ENCODE assay signal across 9 cellular contexts in the genomic region with DNA sequence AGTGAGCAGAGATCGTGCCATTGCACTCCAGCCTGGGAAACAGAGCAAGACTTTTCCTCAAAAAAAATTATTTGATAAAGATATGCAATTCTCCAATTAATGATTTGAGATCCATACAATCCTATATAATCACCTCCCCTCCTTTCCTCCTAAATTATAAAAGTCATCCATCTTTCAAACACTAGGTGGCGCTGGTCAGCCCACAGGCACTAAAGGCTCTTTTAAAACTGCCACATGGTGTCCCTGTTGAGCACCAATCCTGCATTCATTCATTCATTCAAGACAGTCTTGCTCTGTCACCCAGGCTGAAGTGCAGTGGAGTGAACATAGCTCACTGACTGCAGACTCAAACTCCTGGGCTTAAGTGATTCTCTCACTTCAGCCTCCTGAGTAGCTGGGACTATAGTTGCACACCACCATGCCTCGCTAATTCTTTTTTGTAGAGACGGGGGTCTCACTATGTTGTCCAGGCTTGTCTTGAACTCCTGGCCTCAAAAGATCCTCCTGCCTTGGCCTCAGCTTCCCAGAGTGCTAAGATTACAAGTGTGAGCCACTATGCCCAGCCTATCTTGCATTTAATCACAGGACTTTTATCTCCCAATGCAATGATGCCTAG. TPM values are rescaled to one million over a fixed set of nuclear protein-coding genes. Genes with fewer than 3 reads are reported as not detected.
A peak's percentile ranks its signal among the peaks of the same experiment; 100 is the strongest.
DNase-seq lines count a peak whose midpoint lies in the region; ATAC-seq and TF ChIP-seq lines count a peak whose summit lies in the region.
"Had no signal": no experiment of that assay in that cellular context is flagged by ENCODE, and none has a peak within 500 bp of the region (broad histone marks: within the 10 kb centered on the region; RNA-seq: fewer than 3 reads in every experiment).

No MANE protein-coding gene starts in this region.

- no peak overlapping the region for H3K27ac ChIP-seq in OCI-LY7 (ENCODE audit: low read depth, low read length, poor library complexity, severe bottlenecking)
- H3K27ac ChIP-seq: SJSA1 had no signal

- no peaks in the 10 kb centered on the region for H3K4me1 ChIP-seq in OCI-LY7 (ENCODE audit: insufficient read depth, low read length, poor library complexity, severe bottlenecking)
- H3K4me1 ChIP-seq: SJSA1 had no signal

- H3K4me3 ChIP-seq in OCI-LY7 (ENCODE audit: low read depth, low read length, poor library complexity, severe bottlenecking) = no peak overlapping the region
- H3K4me3 ChIP-seq: SJSA1 had no signal

- POLR2A ChIA-PET in OCI-LY7 (lab: Charles Lee) = no interaction called here

- H4K20me1 ChIP-seq in OCI-LY7 (ENCODE audit: insufficient read depth, low read length) = no peaks in the 10 kb centered on the region

- DNase-seq in AG20443 (ENCODE audit: low spot score) = peak; percentile 73
- DNase-seq in OCI-LY7 (ENCODE audit: low spot score) = peak; percentile 72
- peak; percentile 62 for DNase-seq in amniotic epithelial cell (ENCODE audit: low read depth)
- DNase-seq in iPS-NIHi11 (ENCODE audit: low spot score) = peak; percentile 75
- DNase-seq in stimulated activated CD8-positive, alpha-beta memory T cell treated with anti-CD3 and anti-CD28 coated beads, Interleukin-12 subunit alpha, Interleukin-12 subunit beta, amount 100 ng/mL, for 1 hour (ENCODE audit: low read depth) = peak; percentile 17

- no peaks in the 10 kb centered on the region for H3K79me2 ChIP-seq in OCI-LY7 (ENCODE audit: insufficient read depth, low read depth, low read length)

- H3K9me3 ChIP-seq in OCI-LY7 (ENCODE audit: low read length) = no peaks in the 10 kb centered on the region
- H3K9me3 ChIP-seq: SJSA1 had no signal

- H3K36me3 ChIP-seq in OCI-LY7 (ENCODE audit: insufficient read depth, low read length) = no peaks in the 10 kb centered on the region
- H3K36me3 ChIP-seq: SJSA1 had no signal

- CTCF ChIA-PET in OCI-LY7 (lab: Charles Lee; ENCODE audit: unreplicated experiment) = no interaction called here

- peak; percentile 76 for ATAC-seq in HG03354 (IDR thresholded peaks at IDR 0.05; ENCODE audit: poor library complexity, severe bottlenecking, unreplicated experiment)
- no peak for ATAC-seq in HG02610 (IDR thresholded peaks at IDR 0.05; ENCODE audit: unreplicated experiment)

- H3K9me2 ChIP-seq in OCI-LY7 (ENCODE audit: insufficient read depth, low read length) = no peaks in the 10 kb centered on the region

- no TSS peak for BruUV-seq in OCI-LY7 (replicated peaks; lab: Mats Ljungman, UMichigan)

- no peak overlapping the region for H3K4me2 ChIP-seq in OCI-LY7 (ENCODE audit: low read length)

- intact Hi-C loops in OCI-LY7 (cut with micrococcal nuclease; ENCODE audit: unreplicated experiment) = no loop called here

- TF ChIP-seq CTCF in GM12873 (IDR thresholded peaks at IDR 0.05; ENCODE audit: insufficient read depth, low read depth, low read length, missing control alignments) = peak; percentile 92
- TF ChIP-seq CTCF in OCI-LY7 (conservative IDR thresholded peaks at IDR 0.05; ENCODE audit: low read length) = peak; percentile 98

- no peak overlapping the region for H2AFZ ChIP-seq in OCI-LY7 (ENCODE audit: low read length)

RNA-seq across cellular contexts. Expression of a gene that starts 58.7 kb away (rescaled TPM):
- 0.80 and 0.82 TPM in 2 replicates for total RNA-seq in OCI-LY7 (2014; rRNA removed; shearing (Covaris generic))
- total RNA-seq in OCI-LY7 (2022) = 1.1 and 1.3 TPM in 2 replicates

Comparison
In these comparisons a context has a peak if more than half of its experiments do, and no peak if none do; other contexts are left out.
1. DNase-seq: peak in every context shown above with its lines; median percentile 75 in iPS-NIHi11; 73 in AG20443; 72 in OCI-LY7; 62 in amniotic epithelial cell; 17 in stimulated activated CD8-positive, alpha-beta memory T cell treated with anti-CD3 and anti-CD28 coated beads, Interleukin-12 subunit alpha, Interleukin-12 subunit beta, amount 100 ng/mL, for 1 hour.